In the genomic region with DNA sequence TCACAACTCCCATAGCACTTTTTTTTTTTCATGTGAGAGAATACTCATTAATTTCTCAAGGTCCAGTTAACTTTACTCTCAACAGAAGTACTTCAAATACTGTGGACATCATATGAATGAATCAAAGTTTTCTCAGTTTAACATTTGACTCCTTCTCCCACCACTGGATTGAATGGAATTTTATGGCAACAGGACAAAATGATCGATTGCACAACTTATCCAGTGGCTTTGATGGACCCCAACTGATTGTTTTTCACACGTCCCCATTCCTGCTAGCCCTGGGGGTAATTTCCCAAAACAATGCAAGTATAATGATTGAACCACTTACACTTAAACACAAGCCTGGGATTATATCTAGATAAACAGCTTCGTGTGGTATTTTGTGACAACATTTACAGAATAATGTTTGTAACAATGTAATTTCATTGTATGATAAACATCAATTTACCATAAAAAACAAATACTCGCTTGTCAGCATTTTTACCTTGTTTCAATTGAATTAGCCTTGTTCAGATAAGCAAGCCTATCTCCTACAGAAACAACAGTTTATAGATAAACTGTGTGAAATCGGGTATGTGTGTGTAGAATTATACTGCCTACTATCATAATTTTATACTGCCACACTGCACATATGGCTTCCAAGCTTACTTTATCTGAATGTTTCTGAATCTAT, we compare ENCODE assay signal across 1 cellular context.
TF ChIP-seq lines count a peak whose summit lies in the region.

No MANE protein-coding gene starts in this region.

TF ChIP-seq in IMR-90, 13 proteins besides CTCF, POLR2A, EP300 and RAD21:
- TF ChIP-seq MXI1 (IDR thresholded peaks at IDR 0.05; ENCODE audit: borderline replicate concordance, low read depth, low read length) = no peak
- TF ChIP-seq NFE2L2 (IDR thresholded peaks at IDR 0.05; ENCODE audit: low read depth, low read length) = no peak
- no peak for TF ChIP-seq BHLHE40 (IDR thresholded peaks at IDR 0.05; ENCODE audit: low read depth, low read length)
- no peak for TF ChIP-seq SMC3 (IDR thresholded peaks at IDR 0.05; ENCODE audit: low read depth, low read length)
- TF ChIP-seq MAFK (IDR thresholded peaks at IDR 0.05; ENCODE audit: low read depth, low read length) = peak; percentile 80
- no peak for TF ChIP-seq FOS (IDR thresholded peaks at IDR 0.05; ENCODE audit: low read depth, low read length)
- TF ChIP-seq RFX5 (IDR thresholded peaks at IDR 0.05; ENCODE audit: low read depth, low read length) = no peak
- no peak for TF ChIP-seq MAZ (IDR thresholded peaks at IDR 0.05; ENCODE audit: borderline replicate concordance, low read depth, low read length)
- TF ChIP-seq CEBPB (IDR thresholded peaks at IDR 0.05; ENCODE audit: low read depth, low read length) = peak; percentile 80
- TF ChIP-seq, protein P1, sequence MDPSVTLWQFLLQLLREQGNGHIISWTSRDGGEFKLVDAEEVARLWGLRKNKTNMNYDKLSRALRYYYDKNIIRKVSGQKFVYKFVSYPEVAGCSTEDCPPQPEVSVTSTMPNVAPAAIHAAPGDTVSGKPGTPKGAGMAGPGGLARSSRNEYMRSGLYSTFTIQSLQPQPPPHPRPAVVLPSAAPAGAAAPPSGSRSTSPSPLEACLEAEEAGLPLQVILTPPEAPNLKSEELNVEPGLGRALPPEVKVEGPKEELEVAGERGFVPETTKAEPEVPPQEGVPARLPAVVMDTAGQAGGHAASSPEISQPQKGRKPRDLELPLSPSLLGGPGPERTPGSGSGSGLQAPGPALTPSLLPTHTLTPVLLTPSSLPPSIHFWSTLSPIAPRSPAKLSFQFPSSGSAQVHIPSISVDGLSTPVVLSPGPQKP (IDR thresholded peaks at IDR 0.05; ENCODE audit: borderline replicate concordance, low read depth, low read length) = no peak
